ENCODE assay signal across 11 cellular contexts in the genomic region with DNA sequence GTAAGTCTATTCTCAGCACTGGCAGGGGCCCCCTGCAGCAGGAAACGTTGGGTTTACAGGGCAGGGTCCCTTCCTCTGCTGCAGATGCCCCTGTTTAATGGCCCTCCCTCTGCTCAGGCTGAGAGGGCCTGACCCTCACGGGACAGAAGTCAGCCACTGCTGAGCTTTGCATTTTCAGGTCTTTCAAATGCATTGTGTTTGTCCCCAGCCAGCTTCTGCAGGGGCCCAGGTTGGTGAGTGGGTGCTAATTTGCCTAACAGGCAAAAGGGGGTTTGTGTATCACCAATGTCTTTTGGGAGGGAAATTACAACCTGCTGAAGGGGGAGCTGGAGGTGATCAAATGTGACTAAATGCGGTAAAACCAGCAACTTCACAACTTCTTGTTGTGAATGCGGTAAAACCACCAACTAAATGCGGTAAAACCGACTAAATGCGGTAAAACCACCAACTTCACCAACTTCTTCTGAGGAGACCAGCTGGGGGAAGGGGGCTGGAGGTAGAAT. TPM values are rescaled to one million over a fixed set of nuclear protein-coding genes. Genes with fewer than 3 reads are reported as not detected.
A peak's percentile ranks its signal among the peaks of the same experiment; 100 is the strongest.
DNase-seq lines count a peak whose midpoint lies in the region; ATAC-seq, FAIRE-seq and TF ChIP-seq lines count a peak whose summit lies in the region.
"Had no signal": no experiment of that assay in that cellular context is flagged by ENCODE, and none has a peak within 500 bp of the region (broad histone marks: within the 10 kb centered on the region; RNA-seq: fewer than 3 reads in every experiment).

No MANE protein-coding gene starts in this region.

- H4K5ac ChIP-seq in H1 (ENCODE audit: insufficient read length, low read depth, low read length), result peak overlapping the region; percentile 49

- H3K56ac ChIP-seq in H1 (replicated peaks; ENCODE audit: insufficient read length, low read depth, low read length), result no peak overlapping the region

- H2AK5ac ChIP-seq in H1 (ENCODE audit: low read depth, low read length), result no peak overlapping the region

- DNase-seq in H1 (ENCODE audit: low read depth in 1 of 2, low spot score in 2 of 2) (no peak), NCI-H2107 treated with DMSO at 0.1 percent for 48 hours (lab: John Stamatoyannopoulos, UW; ENCODE audit: unreplicated experiment) (no peak), HT-29 (ENCODE audit: low spot score) (no peak), OCI-M1 (lab: John Stamatoyannopoulos, UW) (no peak)
- no peak for DNase-seq in effector CD4-positive, alpha-beta T cell
- DNase-seq: activated effector memory CD4-positive, alpha-beta T cell treated with anti-CD3 and anti-CD28 coated beads, Interleukin-2, amount 50 U/mL, for 16 hours; SHP77 had no signal

- CTCF ChIA-PET in H1 (lab: Charles Lee; ENCODE audit: partially characterized antibody), result interaction anchor here (0.6 to 3.0 kb wide), 22 partner anchors 9 to 571 kb away, joined by 3 to 21 read pairs (median 3); no protein-coding TSS in a partner anchor

- H3K27ac ChIP-seq in H1 (ENCODE audit: low read depth, low read length), result peak overlapping the region; percentile 57; the same call in 1 of the 2 replicates

- H3K4me2 ChIP-seq in H1 (ENCODE audit: insufficient read depth in 1 of 2, low read depth in 2 of 2, low read length in 2 of 2), result peak overlapping the region; percentile 35 to 59

- no peaks in the 10 kb centered on the region for H3K23me2 ChIP-seq in H1 (ENCODE audit: low read depth, low read length)

- H3K4me1 ChIP-seq in H1 (replicated peaks in 1 of 4; ENCODE audit: control insufficient read depth in 3 of 4, insufficient read depth in 4 of 4, low read length in 3 of 4), result peaks cover 6 to 23% (median 18%) of the 10 kb centered on the region in 4 experiments; a peak in 6 of 7 replicates

- TF ChIP-seq RAD21 in H1 (IDR thresholded peaks at IDR 0.05 in 1 of 2, conservative IDR thresholded peaks at IDR 0.05 in 1 of 2; ENCODE audit: low read depth in 2 of 2, low read length in 2 of 2), result no peak

- no peaks in the 10 kb centered on the region; a peak in 1 of 7 replicates for H3K27me3 ChIP-seq in H1 (replicated peaks in 1 of 4; ENCODE audit: control insufficient read depth in 3 of 4, extremely low read depth in 1 of 4, insufficient read depth in 3 of 4, low read length in 3 of 4)

- H3K14ac ChIP-seq in H1 (ENCODE audit: insufficient read length), result no peak overlapping the region

- H2BK5ac ChIP-seq in H1 (ENCODE audit: low read depth, low read length), result no peak overlapping the region

- no peaks in the 10 kb centered on the region for H3K9me3 ChIP-seq in H1 (ENCODE audit: insufficient read depth in 2 of 2, low read depth in 1 of 2, low read length in 1 of 2)

- WGBS in H1 (ENCODE audit: extremely low coverage in 1 of 2, insufficient coverage in 1 of 2, insufficient read length in 1 of 2, insufficient replicate concordance in 2 of 2, low coverage in 1 of 2, low lambda C conversion rate in 2 of 2, missing lambda C conversion rate in 1 of 2), 2 experiments, result 20% methylated on average over 7 of the region's 7 CpGs; no CpG with 5 or more reads in 1 of the 2 experiments

- peak overlapping the region; percentile 24; the same call in 1 of the 2 replicates for H3K18ac ChIP-seq in H1 (ENCODE audit: extremely low read depth, low read length)

- no peak for TF ChIP-seq POLR2A in H1 (IDR thresholded peaks at IDR 0.05; ENCODE audit: control extremely low read depth in 1 of 2, low read depth in 2 of 2, low read length in 2 of 2)

- no peaks in the 10 kb centered on the region for H3K79me2 ChIP-seq in H1 (ENCODE audit: control insufficient read depth in 1 of 2, insufficient read depth in 2 of 2, low read length in 2 of 2)

- no peak overlapping the region; a peak in 1 of 8 replicates for H3K4me3 ChIP-seq in H1 (ENCODE audit: extremely low read depth in 1 of 4, insufficient read depth in 2 of 4, low read depth in 3 of 4, low read length in 4 of 4)
- H3K4me3 ChIP-seq: lung had no signal

- H2BK12ac ChIP-seq in H1 (ENCODE audit: low read depth, low read length), result no peak overlapping the region

- no peak overlapping the region for H3K4ac ChIP-seq in H1 (replicated peaks; ENCODE audit: insufficient read length, low read depth, low read length)

- no peak overlapping the region for H4K8ac ChIP-seq in H1 (ENCODE audit: extremely low read depth, insufficient read depth, low read length)

- TF ChIP-seq EP300 in H1 (IDR thresholded peaks at IDR 0.05; ENCODE audit: borderline replicate concordance in 1 of 2, low read depth in 2 of 2, low read length in 2 of 2), result no peak

- no peaks in the 10 kb centered on the region for H4K20me1 ChIP-seq in H1 (replicated peaks in 1 of 2; ENCODE audit: control insufficient read depth in 1 of 2, insufficient read depth in 2 of 2, low read length in 2 of 2)

- H3K36me3 ChIP-seq in H1 (ENCODE audit: control insufficient read depth in 2 of 4, insufficient read depth in 4 of 4, low read length in 3 of 4), result no peaks in the 10 kb centered on the region

- ATAC-seq in GM18508 (IDR thresholded peaks at IDR 0.05; ENCODE audit: insufficient read depth, unreplicated experiment), result peak; percentile 26
- ATAC-seq in GM21515 (IDR thresholded peaks at IDR 0.05; ENCODE audit: unreplicated experiment), result peak; percentile 44
- ATAC-seq in HG03439 (IDR thresholded peaks at IDR 0.05; ENCODE audit: unreplicated experiment), result peak; percentile 41

- no peaks in the 10 kb centered on the region for H3K79me1 ChIP-seq in H1 (ENCODE audit: low read depth, low read length)

- H2BK120ac ChIP-seq in H1 (replicated peaks; ENCODE audit: low read depth, low read length), result peak overlapping the region; percentile 30

- H4K91ac ChIP-seq in H1 (replicated peaks; ENCODE audit: insufficient read length, low read length), result peak overlapping the region; percentile 11

- H3K9ac ChIP-seq in H1 (replicated peaks in 1 of 4; ENCODE audit: extremely low read depth in 1 of 4, low read depth in 3 of 4, low read length in 3 of 4), result no peak overlapping the region; a peak in 1 of 7 replicates

- POLR2A ChIA-PET in H1 (lab: Charles Lee; ENCODE audit: partially characterized antibody), result interaction anchor here (1.0 kb wide), 1 partner anchor 14 kb away, joined by 3 read pairs; no protein-coding TSS in a partner anchor

- no peak for FAIRE-seq in H1 (lab: Jason Lieb, UNC)

- no peak overlapping the region for H2BK15ac ChIP-seq in H1 (ENCODE audit: low read length)

- peak overlapping the region; percentile 27; the same call in 1 of the 2 replicates for H2BK20ac ChIP-seq in H1 (ENCODE audit: low read length)

- no peak overlapping the region; the same call in 1 of the 2 replicates for H2AFZ ChIP-seq in H1 (ENCODE audit: low read length)

- no peak for TF ChIP-seq CTCF in H1 (IDR thresholded peaks at IDR 0.05; ENCODE audit: control extremely low read depth in 1 of 3, insufficient read depth in 1 of 3, low read depth in 1 of 3, low read length in 3 of 3)

- H3K23ac ChIP-seq in H1 (ENCODE audit: insufficient read length), result no peak overlapping the region

TF ChIP-seq in H1, 55 proteins besides CTCF, POLR2A, EP300 and RAD21:
- TF ChIP-seq, protein P1, sequence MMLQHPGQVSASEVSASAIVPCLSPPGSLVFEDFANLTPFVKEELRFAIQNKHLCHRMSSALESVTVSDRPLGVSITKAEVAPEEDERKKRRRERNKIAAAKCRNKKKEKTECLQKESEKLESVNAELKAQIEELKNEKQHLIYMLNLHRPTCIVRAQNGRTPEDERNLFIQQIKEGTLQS (IDR thresholded peaks at IDR 0.05; ENCODE audit: insufficient read depth, low read depth, low read length), result no peak
- peak; percentile 48 for TF ChIP-seq ASH2L (IDR thresholded peaks at IDR 0.05; ENCODE audit: low read length)
TF ChIP-seq in H1: peak in this region for 1.

RNA-seq across cellular contexts. Expression of a gene that starts 44.8 kb away (rescaled TPM):
- 130 and 141 TPM in 2 replicates for total RNA-seq in H1 (2021; fragmentation: NEBNext Ultra II Directional; extraction: Animal tissue kit (Norgen Biotek cat#: 25700))
- polyA plus RNA-seq in H1 (2011; rRNA removed), result 56.8 and 109 TPM in 2 replicates
- polyA plus RNA-seq in H1 (2011; cell fraction: cytosol; rRNA removed), result 109 TPM
- polyA plus RNA-seq in H1 (2011; cell fraction: nucleus; rRNA removed), result 50.2 TPM
- 99.3 to 185 TPM (median 114 TPM) in 4 replicates for polyA plus RNA-seq in H1 (2012, experiment 1 of 2)
- polyA plus RNA-seq in H1 (2012, experiment 2 of 2), result 26.5 TPM
- 152 TPM for polyA plus RNA-seq in H1 (2013, experiment 1 of 2)
- polyA plus RNA-seq in H1 (2013, experiment 2 of 2), result 161 TPM
- polyA minus RNA-seq in H1 (2011; rRNA and poly(A)+ RNA removed), result 62.1 and 106 TPM in 2 replicates
- 82.1 TPM for polyA minus RNA-seq in H1 (2011; cell fraction: cytosol; rRNA and poly(A)+ RNA removed)
- 70.1 TPM for polyA minus RNA-seq in H1 (2011; cell fraction: nucleus; rRNA and poly(A)+ RNA removed)
- 43.1 and 51.3 TPM in 2 replicates for total RNA-seq in HT-29 (2014; rRNA removed; shearing (Covaris generic))
